1 cellular context compared by ENCODE assay signal in genomic region chr10:50614444-50615137, GRCh38.
TF ChIP-seq lines count a peak whose summit lies in the region.

No MANE protein-coding gene starts in this region.

TF ChIP-seq in GM12878, 131 proteins besides CTCF, POLR2A, EP300 and RAD21 (continued from another document):
- TF ChIP-seq BCLAF1 (IDR thresholded peaks at IDR 0.05) (no peak), MTA3 (IDR thresholded peaks at IDR 0.05; ENCODE audit: borderline replicate concordance, low read length) (no peak), SMAD1 (IDR thresholded peaks at IDR 0.05; ENCODE audit: low read depth, partially characterized antibody) (no peak), RBBP5 (conservative IDR thresholded peaks at IDR 0.05) (no peak), MLLT1 (IDR thresholded peaks at IDR 0.05) (no peak)
